1 cellular context compared by ENCODE assay signal in the genomic region with DNA sequence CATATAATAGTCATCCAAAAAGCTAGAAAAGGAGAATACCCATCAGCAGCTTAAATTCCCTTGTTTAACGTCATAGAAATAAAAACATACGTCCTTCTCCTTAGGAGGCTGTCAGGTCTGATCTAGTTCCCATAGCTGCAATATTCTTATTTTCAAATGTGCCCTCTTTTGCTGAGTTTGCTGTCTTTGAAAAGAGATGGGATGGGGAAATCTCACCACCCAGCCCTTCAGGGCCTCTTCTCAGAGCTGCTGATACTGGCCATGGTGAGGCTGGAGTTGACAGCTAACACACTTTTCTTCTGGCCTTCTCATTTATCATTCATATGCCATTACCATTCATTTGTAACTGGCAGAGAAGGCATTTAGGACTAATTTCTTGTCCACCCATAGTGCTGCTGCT.
TF ChIP-seq lines count a peak whose summit lies in the region.

No MANE protein-coding gene starts in this region.

TF ChIP-seq in K562, 482 proteins besides CTCF, POLR2A, EP300 and RAD21:
- TF ChIP-seq PTTG1 (tag; IDR thresholded peaks at IDR 0.05; ENCODE audit: low read depth) = no peak
- TF ChIP-seq EWSR1 (IDR thresholded peaks at IDR 0.05; ENCODE audit: borderline replicate concordance, low read depth, partially characterized antibody) = no peak
- TF ChIP-seq, protein P1, sequence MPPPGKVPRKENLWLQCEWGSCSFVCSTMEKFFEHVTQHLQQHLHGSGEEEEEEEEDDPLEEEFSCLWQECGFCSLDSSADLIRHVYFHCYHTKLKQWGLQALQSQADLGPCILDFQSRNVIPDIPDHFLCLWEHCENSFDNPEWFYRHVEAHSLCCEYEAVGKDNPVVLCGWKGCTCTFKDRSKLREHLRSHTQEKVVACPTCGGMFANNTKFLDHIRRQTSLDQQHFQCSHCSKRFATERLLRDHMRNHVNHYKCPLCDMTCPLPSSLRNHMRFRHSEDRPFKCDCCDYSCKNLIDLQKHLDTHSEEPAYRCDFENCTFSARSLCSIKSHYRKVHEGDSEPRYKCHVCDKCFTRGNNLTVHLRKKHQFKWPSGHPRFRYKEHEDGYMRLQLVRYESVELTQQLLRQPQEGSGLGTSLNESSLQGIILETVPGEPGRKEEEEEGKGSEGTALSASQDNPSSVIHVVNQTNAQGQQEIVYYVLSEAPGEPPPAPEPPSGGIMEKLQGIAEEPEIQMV (tag; conservative IDR thresholded peaks at IDR 0.05; ENCODE audit: low read depth) = no peak
- peak; percentile 54 for TF ChIP-seq ZNF316 (IDR thresholded peaks at IDR 0.05)
- no peak for TF ChIP-seq ZNF431 (CRISPR knock-in tag; IDR thresholded peaks at IDR 0.05)
- no peak for TF ChIP-seq HNRNPUL1 (IDR thresholded peaks at IDR 0.05; ENCODE audit: low read length)
- TF ChIP-seq MAFG (tag; conservative IDR thresholded peaks at IDR 0.05) = peak; percentile 44; the same call in 1 of the 2 replicates
- no peak for TF ChIP-seq TBL1XR1 (IDR thresholded peaks at IDR 0.05; ENCODE audit: low read length in 2 of 2)
- TF ChIP-seq, protein P2, sequence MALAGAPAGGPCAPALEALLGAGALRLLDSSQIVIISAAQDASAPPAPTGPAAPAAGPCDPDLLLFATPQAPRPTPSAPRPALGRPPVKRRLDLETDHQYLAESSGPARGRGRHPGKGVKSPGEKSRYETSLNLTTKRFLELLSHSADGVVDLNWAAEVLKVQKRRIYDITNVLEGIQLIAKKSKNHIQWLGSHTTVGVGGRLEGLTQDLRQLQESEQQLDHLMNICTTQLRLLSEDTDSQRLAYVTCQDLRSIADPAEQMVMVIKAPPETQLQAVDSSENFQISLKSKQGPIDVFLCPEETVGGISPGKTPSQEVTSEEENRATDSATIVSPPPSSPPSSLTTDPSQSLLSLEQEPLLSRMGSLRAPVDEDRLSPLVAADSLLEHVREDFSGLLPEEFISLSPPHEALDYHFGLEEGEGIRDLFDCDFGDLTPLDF (CRISPR knock-in tag; IDR thresholded peaks at IDR 0.05) = no peak
- TF ChIP-seq TFAM (CRISPR knock-in tag; conservative IDR thresholded peaks at IDR 0.05) = no peak
- TF ChIP-seq, protein P3, sequence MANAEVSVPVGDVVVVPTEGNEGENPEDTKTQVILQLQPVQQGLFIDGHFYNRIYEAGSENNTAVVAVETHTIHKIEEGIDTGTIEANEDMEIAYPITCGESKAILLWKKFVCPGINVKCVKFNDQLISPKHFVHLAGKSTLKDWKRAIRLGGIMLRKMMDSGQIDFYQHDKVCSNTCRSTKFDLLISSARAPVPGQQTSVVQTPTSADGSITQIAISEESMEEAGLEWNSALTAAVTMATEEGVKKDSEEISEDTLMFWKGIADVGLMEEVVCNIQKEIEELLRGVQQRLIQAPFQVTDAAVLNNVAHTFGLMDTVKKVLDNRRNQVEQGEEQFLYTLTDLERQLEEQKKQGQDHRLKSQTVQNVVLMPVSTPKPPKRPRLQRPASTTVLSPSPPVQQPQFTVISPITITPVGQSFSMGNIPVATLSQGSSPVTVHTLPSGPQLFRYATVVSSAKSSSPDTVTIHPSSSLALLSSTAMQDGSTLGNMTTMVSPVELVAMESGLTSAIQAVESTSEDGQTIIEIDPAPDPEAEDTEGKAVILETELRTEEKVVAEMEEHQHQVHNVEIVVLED (CRISPR knock-in tag; IDR thresholded peaks at IDR 0.05) = no peak
- no peak for TF ChIP-seq NFIC (IDR thresholded peaks at IDR 0.05)
- TF ChIP-seq ZBTB17 (CRISPR knock-in tag; IDR thresholded peaks at IDR 0.05) = no peak
- no peak for TF ChIP-seq BCL6 (CRISPR knock-in tag; IDR thresholded peaks at IDR 0.05)
- no peak for TF ChIP-seq CBFB (CRISPR knock-in tag; IDR thresholded peaks at IDR 0.05)
- peak; percentile 7; the same call in 1 of the 2 replicates for TF ChIP-seq MAFF (IDR thresholded peaks at IDR 0.05; ENCODE audit: low read length)
- no peak for TF ChIP-seq SREBF2 (CRISPR knock-in tag; IDR thresholded peaks at IDR 0.05)
- TF ChIP-seq SMAD1 (IDR thresholded peaks at IDR 0.05; ENCODE audit: low read depth, low read length, partially characterized antibody) = no peak
- TF ChIP-seq ZNF133 (CRISPR knock-in tag; IDR thresholded peaks at IDR 0.05) = no peak
- TF ChIP-seq, protein P4, sequence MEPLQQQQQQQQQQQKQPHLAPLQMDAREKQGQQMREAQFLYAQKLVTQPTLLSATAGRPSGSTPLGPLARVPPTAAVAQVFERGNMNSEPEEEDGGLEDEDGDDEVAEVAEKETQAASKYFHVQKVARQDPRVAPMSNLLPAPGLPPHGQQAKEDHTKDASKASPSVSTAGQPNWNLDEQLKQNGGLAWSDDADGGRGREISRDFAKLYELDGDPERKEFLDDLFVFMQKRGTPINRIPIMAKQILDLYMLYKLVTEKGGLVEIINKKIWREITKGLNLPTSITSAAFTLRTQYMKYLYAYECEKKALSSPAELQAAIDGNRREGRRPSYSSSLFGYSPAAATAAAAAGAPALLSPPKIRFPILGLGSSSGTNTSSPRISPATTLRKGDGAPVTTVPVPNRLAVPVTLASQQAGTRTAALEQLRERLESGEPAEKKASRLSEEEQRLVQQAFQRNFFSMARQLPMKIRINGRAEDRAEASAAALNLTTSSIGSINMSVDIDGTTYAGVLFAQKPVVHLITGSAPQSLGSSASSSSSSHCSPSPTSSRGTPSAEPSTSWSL (CRISPR knock-in tag; IDR thresholded peaks at IDR 0.05; ENCODE audit: borderline replicate concordance) = no peak
- TF ChIP-seq LCOR (CRISPR knock-in tag; IDR thresholded peaks at IDR 0.05) = no peak
